ENCODE assay signal across 19 cellular contexts in the genomic region with DNA sequence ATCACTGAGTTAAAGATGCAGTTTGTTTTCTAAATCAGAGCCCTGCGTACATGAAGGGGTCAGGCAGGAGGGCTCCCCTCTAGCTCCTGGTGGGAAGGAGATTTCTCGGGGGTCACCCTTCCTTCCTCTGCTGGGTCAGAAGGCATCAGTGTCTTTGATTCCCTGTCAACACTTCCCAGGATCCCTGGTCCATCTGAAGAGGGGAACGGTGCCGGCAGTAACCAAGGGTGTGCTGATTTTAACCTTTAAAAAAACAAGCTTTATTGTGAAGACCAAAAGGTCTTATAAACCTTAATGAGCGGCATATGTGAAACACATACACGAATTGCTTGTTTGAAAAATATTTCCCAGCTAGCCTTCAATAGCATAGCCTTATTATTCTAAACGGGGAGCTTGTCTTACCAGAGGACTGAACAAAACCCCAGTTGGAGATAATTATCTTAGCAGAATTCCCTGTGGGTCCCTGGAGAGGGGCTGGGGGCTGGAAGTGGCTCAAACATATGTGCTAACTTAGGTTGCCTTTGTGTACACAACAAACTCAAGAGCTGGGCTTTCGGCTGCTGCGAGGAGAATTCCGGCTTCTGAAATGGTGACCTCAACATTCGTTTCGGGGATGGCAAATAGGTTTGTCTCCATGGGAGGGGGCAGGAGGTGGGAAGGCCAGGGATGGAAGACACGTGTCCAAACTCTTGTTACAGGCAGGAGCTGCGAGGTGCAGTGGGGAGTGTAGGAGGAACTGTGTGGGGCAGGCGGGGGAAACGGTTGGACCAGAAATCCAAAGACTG.
"Had no signal": no experiment of that assay in that cellular context is flagged by ENCODE, and none has a peak within 500 bp of the region (broad histone marks: within the 10 kb centered on the region; RNA-seq: fewer than 3 reads in every experiment).

No MANE protein-coding gene starts in this region.

- H3K9ac ChIP-seq: parathyroid adenoma had no signal

- H3K27ac ChIP-seq: coronary artery, left lung, parathyroid adenoma, spleen, testis had no signal

- H2AFZ ChIP-seq: parathyroid adenoma had no signal

- H3K36me3 ChIP-seq: left lung, spleen had no signal

- DNase-seq: activated CD4-positive, alpha-beta T cell treated with anti-CD3 and anti-CD28 coated beads, Interleukin-2, amount 10 ng/mL, durations not matched to agents 7 days and 5 days; activated CD8-positive, alpha-beta memory T cell treated with anti-CD3 and anti-CD28 coated beads, Interleukin-2, amount 50 U/mL, for 4 hours; activated effector memory CD4-positive, alpha-beta T cell treated with Interleukin-2 at 50 U/mL for 16 hours; activated naive CD4-positive, alpha-beta T cell treated with anti-CD3 and anti-CD28 coated beads, Interleukin-2, amount 10 ng/mL, durations not matched to agents 7 days and 5 days; activated naive CD8-positive, alpha-beta T cell treated with anti-CD3 and anti-CD28 coated beads, Interleukin-2, amount 50 U/mL, for 24 hours; activated T-cell treated with anti-CD3 and anti-CD28 coated beads, Interleukin-2, amount 50 U/mL, for 4 hours; aorta; erythroblast; foreskin melanocyte; hypothalamus; kidney; left lung; naive B cell; spleen; stimulated activated CD4-positive, alpha-beta T cell treated with anti-CD3 and anti-CD28 coated beads, Interleukin-4, amount 100 ng/mL, for 4 hours; testis had no signal

- H3K27me3 ChIP-seq: left lung, spleen, testis had no signal

- H3K79me2 ChIP-seq: parathyroid adenoma had no signal

- H3K9me3 ChIP-seq: left lung, mucosa of descending colon, spleen, testis had no signal

- H3K4me3 ChIP-seq: coronary artery, left lung, mucosa of descending colon, spleen, testis had no signal

- H3K4me1 ChIP-seq: left lung, parathyroid adenoma, spleen, testis had no signal
